8 cellular contexts compared by ENCODE assay signal in genomic region chr5:151745071-151745705, GRCh38. TPM values are rescaled to one million over a fixed set of nuclear protein-coding genes. Genes with fewer than 3 reads are reported as not detected.
DNase-seq lines count a peak whose midpoint lies in the region; ATAC-seq and TF ChIP-seq lines count a peak whose summit lies in the region.

No MANE protein-coding gene starts in this region.

- H3K9me1 ChIP-seq in IMR-90 (ENCODE audit: insufficient read depth, low read length) = peaks cover 12% of the 10 kb centered on the region

- H3K4ac ChIP-seq in IMR-90 (ENCODE audit: low read depth, low read length) = peak overlapping the region; percentile 78

- intact Hi-C loops in IMR-90 (cut with micrococcal nuclease) = no loop called here

- H4K20me1 ChIP-seq in IMR-90 (ENCODE audit: insufficient read depth, low read length) = 0 out of 2 replicates have a peak, but pooled peaks cover 4% of the 10 kb centered on the region
- H4K20me1 ChIP-seq in smooth muscle cell (ENCODE audit: low read depth) = no peaks in the 10 kb centered on the region

- H2BK120ac ChIP-seq in IMR-90 (ENCODE audit: low read depth, low read length) = peak overlapping the region; percentile 54; the same call in 1 of the 2 replicates

- H3K9ac ChIP-seq in IMR-90 (ENCODE audit: low read depth, low read length) = no peak overlapping the region
- H3K9ac ChIP-seq in smooth muscle cell (ENCODE audit: low read depth) = peak overlapping the region; percentile 5

- WGBS in IMR-90 (ENCODE audit: extremely low coverage in 2 of 2, insufficient read length in 1 of 2), 2 experiments = 45% methylated on average over 4 of the region's 7 CpGs; no CpG with 5 or more reads in 1 of the 2 experiments
- WGBS in smooth muscle cell (ENCODE audit: low lambda C conversion rate) = 54% methylated on average over 7 of the region's 7 CpGs

- H2AK9ac ChIP-seq in IMR-90 (replicated peaks; ENCODE audit: low read depth, low read length, poor library complexity) = peak overlapping the region; percentile 90

- H3K27ac ChIP-seq in IMR-90 (ENCODE audit: insufficient read depth, low read length) (peak overlapping the region; percentile 55), smooth muscle cell (ENCODE audit: low read depth) (peak overlapping the region; percentile 69)

- H4K91ac ChIP-seq in IMR-90 (ENCODE audit: insufficient read depth, low read depth, low read length) = peak overlapping the region; percentile 68

- peak overlapping the region; percentile 37 for H2AK5ac ChIP-seq in IMR-90 (ENCODE audit: low read depth, low read length)

- TF ChIP-seq CTCF in IMR-90 (conservative IDR thresholded peaks at IDR 0.05; ENCODE audit: low read depth, low read length) = no peak; the same call in 1 of the 2 replicates
- no peak for TF ChIP-seq CTCF in smooth muscle cell (IDR thresholded peaks at IDR 0.05; ENCODE audit: borderline replicate concordance, insufficient read depth, poor library complexity, severe bottlenecking)

- no TSS peak for BruUV-seq in IMR-90 (replicated peaks; lab: Mats Ljungman, UMichigan)

- peak overlapping the region; percentile 69 for H2AFZ ChIP-seq in IMR-90 (replicated peaks; ENCODE audit: low read length, poor library complexity)
- no peak overlapping the region for H2AFZ ChIP-seq in smooth muscle cell (ENCODE audit: low read depth)

- peak overlapping the region; percentile 20; the same call in 1 of the 2 replicates for H3K18ac ChIP-seq in IMR-90 (ENCODE audit: low read depth, low read length)

- DNase-seq in activated CD4-positive, CD25-positive, alpha-beta regulatory T cell (lab: John Stamatoyannopoulos, UW) = no peak
- DNase-seq in IMR-90 (peak; percentile 81), glomerular visceral epithelial cell (ENCODE audit: extremely low spot score) (peak; percentile 95), smooth muscle cell (lab: John Stamatoyannopoulos, UW; ENCODE audit: unreplicated experiment) (no peak), DMS53 (lab: John Stamatoyannopoulos, UW) (no peak)
- peak; percentile 69 for DNase-seq in activated effector memory CD4-positive, alpha-beta T cell treated with anti-CD3 and anti-CD28 coated beads, Interleukin-2, amount 50 U/mL, for 16 hours

- peak overlapping the region; percentile 40 for H3K23ac ChIP-seq in IMR-90 (ENCODE audit: low read depth, low read length)

- peak overlapping the region in 1 of 2 experiments; percentile 69; a peak in 2 of 4 replicates for H4K8ac ChIP-seq in IMR-90 (ENCODE audit: low read depth in 2 of 2, low read length in 2 of 2)

- no peak for TF ChIP-seq POLR2A in IMR-90 (IDR thresholded peaks at IDR 0.05; ENCODE audit: low read depth, low read length)

- H3K9me3 ChIP-seq in IMR-90 (ENCODE audit: control insufficient read depth, insufficient read depth, low read length) (no peaks in the 10 kb centered on the region), smooth muscle cell (replicated peaks; ENCODE audit: low read depth) (no peaks in the 10 kb centered on the region)

- POLR2A ChIA-PET in IMR-90 (lab: Charles Lee; ENCODE audit: unreplicated experiment) = interaction anchor here (0.5 kb wide), 1 partner anchor 28 kb away, joined by 4 read pairs; no protein-coding TSS in a partner anchor

- peak overlapping the region; percentile 26; the same call in 2 of the 3 replicates for H2BK15ac ChIP-seq in IMR-90 (ENCODE audit: low read depth, low read length)

- H2BK20ac ChIP-seq in IMR-90 (ENCODE audit: low read depth, low read length) = peak overlapping the region; percentile 44

- peaks cover 11 to 45% of the 10 kb centered on the region in 2 experiments for H3K79me1 ChIP-seq in IMR-90 (ENCODE audit: low read depth in 1 of 2, low read length in 2 of 2)

- H3K4me1 ChIP-seq in IMR-90 (ENCODE audit: control insufficient read depth, insufficient read depth, low read length) (peaks cover 17% of the 10 kb centered on the region), smooth muscle cell (ENCODE audit: low read depth) (peaks cover 7% of the 10 kb centered on the region)

- in situ Hi-C loops in IMR-90 (cut with MboI; ENCODE audit: low sequenced_read_pairs) = loop anchor here (5.0 to 10.0 kb wide), 3 partner anchors 270 to 600 kb away; partner anchors contain the start of gene SLC36A1

- dilution Hi-C loops in IMR-90 (cut with HindIII; ENCODE audit: low sequenced_read_pairs, unreplicated experiment) = no loop called here

- peaks cover 21% of the 10 kb centered on the region for H3F3A ChIP-seq in smooth muscle cell (ENCODE audit: low read depth)

- H3K4me3 ChIP-seq in IMR-90 (ENCODE audit: insufficient read depth, low read depth, low read length) (no peak overlapping the region), smooth muscle cell (no peak overlapping the region)

- H3K79me2 ChIP-seq in smooth muscle cell (ENCODE audit: low read depth) = no peaks in the 10 kb centered on the region

- ATAC-seq in activated CD4-positive, CD25-positive, alpha-beta regulatory T cell treated with anti-CD3 and anti-CD28 coated beads, Interleukin-2, amount 50 U/mL, for 24 hours = peak; percentile 60 to 70
- peak; percentile 16 for ATAC-seq in IMR-90 (ENCODE audit: low read depth)
- no peak for ATAC-seq in GM21528 (IDR thresholded peaks at IDR 0.05; ENCODE audit: low FRiP score, unreplicated experiment)

- H3K14ac ChIP-seq in IMR-90 (replicated peaks; ENCODE audit: low read depth, low read length) = peak overlapping the region; percentile 72

- H2BK5ac ChIP-seq in IMR-90 (ENCODE audit: low read depth, low read length, poor library complexity, severe bottlenecking) = peak overlapping the region; percentile 86

- H3K4me2 ChIP-seq in IMR-90 (ENCODE audit: low read depth, low read length) (peak overlapping the region; percentile 9; the same call in 1 of the 2 replicates), smooth muscle cell (peak overlapping the region; percentile 37)

- peak overlapping the region; percentile 20 for H3K56ac ChIP-seq in IMR-90 (ENCODE audit: extremely low read depth, insufficient read depth, low read length)

- CTCF ChIA-PET in IMR-90 (lab: Yijun Ruan, JAX) = interaction anchor here (1.2 kb wide), 1 partner anchor 86 kb away, joined by 4 read pairs; no protein-coding TSS in a partner anchor

- H3K36me3 ChIP-seq in IMR-90 (ENCODE audit: control insufficient read depth, insufficient read depth, low read length) = peaks cover 12% of the 10 kb centered on the region
- H3K36me3 ChIP-seq in smooth muscle cell (ENCODE audit: low read depth) = no peaks in the 10 kb centered on the region

- H3K27me3 ChIP-seq in IMR-90 (ENCODE audit: control insufficient read depth, insufficient read depth, low read length) = no peaks in the 10 kb centered on the region
- H3K27me3 ChIP-seq in smooth muscle cell (ENCODE audit: low read depth) = no peaks in the 10 kb centered on the region

- TF ChIP-seq RAD21 in IMR-90 (IDR thresholded peaks at IDR 0.05; ENCODE audit: low read length) = no peak

- no peak overlapping the region; the same call in 1 of the 2 replicates for H4K5ac ChIP-seq in IMR-90 (ENCODE audit: low read depth, low read length)

TF ChIP-seq in IMR-90, 13 proteins besides CTCF, POLR2A, EP300 and RAD21:
- peak; percentile 62 for TF ChIP-seq BHLHE40 (IDR thresholded peaks at IDR 0.05; ENCODE audit: low read depth, low read length)
- TF ChIP-seq FOS (IDR thresholded peaks at IDR 0.05; ENCODE audit: low read depth, low read length) = peak; percentile 13; the same call in 1 of the 2 replicates
- no peak for TF ChIP-seq CHD1 (IDR thresholded peaks at IDR 0.05; ENCODE audit: low read depth, low read length)
- no peak for TF ChIP-seq NFE2L2 (IDR thresholded peaks at IDR 0.05; ENCODE audit: low read depth, low read length)
- TF ChIP-seq CEBPB (IDR thresholded peaks at IDR 0.05; ENCODE audit: low read depth, low read length) = peak; percentile 84
TF ChIP-seq in IMR-90: peak in this region for 3.

RNA-seq across cellular contexts. Expression of gene ATOX1, which starts 13.2 kb away (rescaled TPM):
- total RNA-seq in IMR-90 (2012; rRNA removed) (56.3 and 76.7 TPM in 2 replicates), smooth muscle cell (73.3 and 84.3 TPM in 2 replicates)
- polyA plus RNA-seq in IMR-90 (2012; rRNA removed) (360 and 398 TPM in 2 replicates), smooth muscle cell (315 and 337 TPM in 2 replicates)
- 336 and 385 TPM in 2 replicates for polyA plus RNA-seq in IMR-90 (2012; cell fraction: cytosol; rRNA removed)
- polyA plus RNA-seq in IMR-90 (2012; cell fraction: nucleus; rRNA removed; ENCODE audit: low replicate concordance) = 87.4 and 97.2 TPM in 2 replicates

RNA-seq across cellular contexts. Expression of gene G3BP1, which starts 26.6 kb away (rescaled TPM):
- total RNA-seq in IMR-90 (2012; rRNA removed) (272 and 482 TPM in 2 replicates), smooth muscle cell (96.8 and 99.4 TPM in 2 replicates)
- polyA plus RNA-seq in IMR-90 (2012; rRNA removed) (32.8 and 40.2 TPM in 2 replicates), smooth muscle cell (63.2 and 69.5 TPM in 2 replicates)
- 11.6 and 22.4 TPM in 2 replicates for polyA plus RNA-seq in IMR-90 (2012; cell fraction: cytosol; rRNA removed)
- 6.2 and 28.5 TPM in 2 replicates for polyA plus RNA-seq in IMR-90 (2012; cell fraction: nucleus; rRNA removed; ENCODE audit: low replicate concordance)

RNA-seq across cellular contexts. Expression of gene SPARC, which starts 58.5 kb away (rescaled TPM):
- total RNA-seq in IMR-90 (2012; rRNA removed) (1,186 and 1,450 TPM in 2 replicates), smooth muscle cell (7,113 and 8,137 TPM in 2 replicates)
- polyA plus RNA-seq in IMR-90 (2012; rRNA removed) (4,692 and 5,281 TPM in 2 replicates), smooth muscle cell (13,534 and 19,518 TPM in 2 replicates)
- 1,755 and 1,772 TPM in 2 replicates for polyA plus RNA-seq in IMR-90 (2012; cell fraction: cytosol; rRNA removed)
- 949 and 1,641 TPM in 2 replicates for polyA plus RNA-seq in IMR-90 (2012; cell fraction: nucleus; rRNA removed; ENCODE audit: low replicate concordance)

Comparison
In these comparisons a context has a peak if more than half of its experiments do, and no peak if none do; other contexts are left out.
1. DNase-seq: peak in IMR-90 (single experiment), activated effector memory CD4-positive, alpha-beta T cell treated with anti-CD3 and anti-CD28 coated beads, Interleukin-2, amount 50 U/mL, for 16 hours (single experiment) and glomerular visceral epithelial cell (single experiment); none in activated CD4-positive, CD25-positive, alpha-beta regulatory T cell (0 of 4), smooth muscle cell (single experiment) and DMS53 (single experiment).